In the genomic region with DNA sequence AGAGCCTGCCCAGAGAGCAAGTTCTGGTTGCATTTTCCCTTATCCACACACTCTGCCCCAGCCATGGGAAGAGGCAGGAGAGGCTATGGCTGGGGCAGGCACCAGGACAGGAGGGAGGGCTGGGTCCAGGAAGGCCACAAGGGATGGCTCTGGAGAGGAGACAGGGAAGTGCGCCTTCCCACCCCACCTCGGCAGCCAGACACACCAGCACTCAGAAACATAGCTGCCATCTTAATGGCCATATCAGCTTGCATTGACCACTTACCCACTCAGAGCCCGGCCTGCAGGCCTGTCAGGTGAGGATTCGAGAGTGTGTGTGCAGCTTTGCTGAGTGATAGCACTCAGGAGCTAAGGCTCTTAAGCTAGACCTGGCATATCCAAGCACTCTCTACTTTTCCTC, we compare ENCODE assay signal across 27 cellular contexts.
A peak's percentile ranks its signal among the peaks of the same experiment; 100 is the strongest.
DNase-seq lines count a peak whose midpoint lies in the region; ATAC-seq, FAIRE-seq and TF ChIP-seq lines count a peak whose summit lies in the region.
"Had no signal": no experiment of that assay in that cellular context is flagged by ENCODE, and none has a peak within 500 bp of the region (broad histone marks: within the 10 kb centered on the region; RNA-seq: fewer than 3 reads in every experiment).

No MANE protein-coding gene starts in this region.

- peaks cover 2% of the 10 kb centered on the region; the same call in 1 of the 2 replicates for H3K23me2 ChIP-seq in H1 (ENCODE audit: low read depth, low read length)

- H3K18ac ChIP-seq in H1 (ENCODE audit: extremely low read depth, low read length) = no peak overlapping the region

- no peak overlapping the region for H2BK12ac ChIP-seq in H1 (ENCODE audit: low read depth, low read length)

- no peak overlapping the region for H2BK120ac ChIP-seq in H1 (replicated peaks; ENCODE audit: low read depth, low read length)

- peaks cover 14% of the 10 kb centered on the region for H3K27me3 Mint-ChIP-seq in neural progenitor cell (ENCODE audit: insufficient read depth, low read depth)
- H3K27me3 Mint-ChIP-seq: activated CD4-positive, alpha-beta T cell treated with anti-CD3 and anti-CD28 coated beads, Interleukin-2, amount 10 ng/mL, durations not matched to agents 7 days and 5 days; activated naive CD8-positive, alpha-beta T cell treated with anti-CD3 and anti-CD28 coated beads, Interleukin-2, amount 50 U/mL, for 24 hours had no signal

- no peak for TF ChIP-seq RAD21 in H1 (IDR thresholded peaks at IDR 0.05 in 1 of 2, conservative IDR thresholded peaks at IDR 0.05 in 1 of 2; ENCODE audit: low read depth in 2 of 2, low read length in 2 of 2)

- peak; percentile 2 for DNase-seq in NCI-H2029 treated with DMSO at 0.1 percent for 48 hours (lab: John Stamatoyannopoulos, UW)
- no peak for DNase-seq in NCI-H2029 (lab: John Stamatoyannopoulos, UW)
- no peak for DNase-seq in H1 (ENCODE audit: low read depth in 1 of 2, low spot score in 2 of 2)
- no peak for DNase-seq in transverse colon
- DNase-seq in stimulated activated naive CD4-positive, alpha-beta T cell treated with Interleukin-2 at 50 U/mL for 16 hours (lab: John Stamatoyannopoulos, UW) = no peak
- no peak for DNase-seq in neural progenitor cell (ENCODE audit: low spot score)
- DNase-seq: activated CD4-positive, alpha-beta T cell treated with anti-CD3 and anti-CD28 coated beads, Interleukin-2, amount 10 ng/mL, durations not matched to agents 7 days and 5 days; activated naive CD8-positive, alpha-beta T cell treated with anti-CD3 and anti-CD28 coated beads, Interleukin-2, amount 50 U/mL, for 24 hours; activated T-cell treated with anti-CD3 and anti-CD28 coated beads, Interleukin-2, amount 50 U/mL, for 48 hours; Calu3; dorsolateral prefrontal cortex; MV-4-11; NCI-H1436 treated with DMSO at 0.1 percent for 48 hours; NCI-H526; SJCRH30; stimulated activated CD4-positive, alpha-beta T cell treated with anti-CD3 and anti-CD28 coated beads, Interleukin-1b, Interleukin-23, amount 100 ng/mL, for 48 hours; uterus had no signal

- H3K9me3 Mint-ChIP-seq in neural progenitor cell = no peaks in the 10 kb centered on the region
- H3K9me3 Mint-ChIP-seq: activated CD4-positive, alpha-beta T cell treated with anti-CD3 and anti-CD28 coated beads, Interleukin-2, amount 10 ng/mL, durations not matched to agents 7 days and 5 days; activated naive CD8-positive, alpha-beta T cell treated with anti-CD3 and anti-CD28 coated beads, Interleukin-2, amount 50 U/mL, for 24 hours; central memory CD8-positive, alpha-beta T cell; nephron had no signal

- no peak overlapping the region for H3K4ac ChIP-seq in H1 (replicated peaks; ENCODE audit: insufficient read length, low read depth, low read length)

- TF ChIP-seq POLR2A in H1 (IDR thresholded peaks at IDR 0.05; ENCODE audit: control extremely low read depth in 1 of 2, low read depth in 2 of 2, low read length in 2 of 2) (no peak), transverse colon (IDR thresholded peaks at IDR 0.05) (no peak)

- H3K9me3 ChIP-seq in H1 (ENCODE audit: insufficient read depth in 2 of 2, low read depth in 1 of 2, low read length in 1 of 2) (no peaks in the 10 kb centered on the region), transverse colon (no peaks in the 10 kb centered on the region), neural progenitor cell (ENCODE audit: low read depth) (no peaks in the 10 kb centered on the region)
- H3K9me3 ChIP-seq: SJCRH30, uterus had no signal

- no peaks in the 10 kb centered on the region for H4K20me1 ChIP-seq in H1 (replicated peaks in 1 of 2; ENCODE audit: control insufficient read depth in 1 of 2, insufficient read depth in 2 of 2, low read length in 2 of 2)
- peaks cover 8% of the 10 kb centered on the region for H4K20me1 ChIP-seq in neural progenitor cell (ENCODE audit: low read depth)

- no peak overlapping the region for H3K23ac ChIP-seq in H1 (ENCODE audit: insufficient read length)

- H3K36me3 ChIP-seq in H1 (ENCODE audit: control insufficient read depth in 2 of 4, insufficient read depth in 4 of 4, low read length in 3 of 4) = no peaks in the 10 kb centered on the region
- H3K36me3 ChIP-seq in rectal smooth muscle tissue (ENCODE audit: control insufficient read depth, insufficient read depth, low read length) = peaks cover 13% of the 10 kb centered on the region
- H3K36me3 ChIP-seq in transverse colon = no peaks in the 10 kb centered on the region
- H3K36me3 ChIP-seq in neural progenitor cell = no peaks in the 10 kb centered on the region
- H3K36me3 ChIP-seq: SJCRH30, uterus had no signal

- no peak overlapping the region for H2BK15ac ChIP-seq in H1 (ENCODE audit: low read length)

- H3K4me3 ChIP-seq in H1 (ENCODE audit: extremely low read depth in 1 of 4, insufficient read depth in 2 of 4, low read depth in 3 of 4, low read length in 4 of 4) = no peak overlapping the region
- no peak overlapping the region for H3K4me3 ChIP-seq in rectal smooth muscle tissue (ENCODE audit: low read length)
- H3K4me3 ChIP-seq in transverse colon = no peak overlapping the region
- no peak overlapping the region for H3K4me3 ChIP-seq in neural progenitor cell
- H3K4me3 ChIP-seq: dorsolateral prefrontal cortex, SJCRH30, skin epidermis, uterus had no signal

- 0 out of 2 replicates have a peak overlapping the region, but pooled peaks have one; percentile 31 for H2BK5ac ChIP-seq in H1 (ENCODE audit: low read depth, low read length)

- H2AFZ ChIP-seq in H1 (ENCODE audit: low read length) (no peak overlapping the region), neural progenitor cell (replicated peaks) (no peak overlapping the region)
- H2AFZ ChIP-seq: parathyroid adenoma had no signal

- no peak overlapping the region for H4K5ac ChIP-seq in H1 (ENCODE audit: insufficient read length, low read depth, low read length)

- no peak overlapping the region for H4K91ac ChIP-seq in H1 (replicated peaks; ENCODE audit: insufficient read length, low read length)

- in situ Hi-C loops in transverse colon (cut with MboI; ENCODE audit: low pct_ligation_motif_present in 1 of 4, low pct_unique_long_range_greater_than_20kb in 1 of 4, low sequenced_read_pairs in 3 of 4) = no loop called here

- no peak overlapping the region for H2BK20ac ChIP-seq in H1 (ENCODE audit: low read length)

- CTCF ChIA-PET in H1 (lab: Charles Lee; ENCODE audit: partially characterized antibody) = interaction anchor here (1.0 to 5.5 kb wide), 7 partner anchors 14 to 69 kb away, joined by 3 to 25 read pairs (median 4); no protein-coding TSS in a partner anchor

- WGBS in H1 (ENCODE audit: extremely low coverage in 1 of 2, insufficient coverage in 1 of 2, insufficient read length in 1 of 2, insufficient replicate concordance in 2 of 2, low coverage in 1 of 2, low lambda C conversion rate in 2 of 2, missing lambda C conversion rate in 1 of 2), 2 experiments = 89% methylated on average over 4 of the region's 4 CpGs; no CpG with 5 or more reads in 1 of the 2 experiments
- 80% methylated on average over 4 of the region's 4 CpGs; no CpG with 5 or more reads in 1 of the 2 donors for WGBS in transverse colon (ENCODE audit: low coverage in 1 of 2), 2 donors

- H3K79me2 ChIP-seq in H1 (ENCODE audit: control insufficient read depth in 1 of 2, insufficient read depth in 2 of 2, low read length in 2 of 2) = no peaks in the 10 kb centered on the region
- H3K79me2 ChIP-seq in neural progenitor cell (ENCODE audit: low read depth) = no peaks in the 10 kb centered on the region

- TF ChIP-seq CTCF in H1 (IDR thresholded peaks at IDR 0.05; ENCODE audit: control extremely low read depth in 1 of 3, insufficient read depth in 1 of 3, low read depth in 1 of 3, low read length in 3 of 3) = no peak
- TF ChIP-seq CTCF in transverse colon (IDR thresholded peaks at IDR 0.05) = no peak
- no peak for TF ChIP-seq CTCF in neural progenitor cell (IDR thresholded peaks at IDR 0.05)

- no peaks in the 10 kb centered on the region for H3K36me3 Mint-ChIP-seq in neural progenitor cell

- no peak overlapping the region for H2AK5ac ChIP-seq in H1 (ENCODE audit: low read depth, low read length)

- TF ChIP-seq EP300 in H1 (IDR thresholded peaks at IDR 0.05; ENCODE audit: borderline replicate concordance in 1 of 2, low read depth in 2 of 2, low read length in 2 of 2) (no peak), transverse colon (IDR thresholded peaks at IDR 0.05; ENCODE audit: low read depth) (no peak)

- H3K4me2 ChIP-seq in H1 (ENCODE audit: insufficient read depth in 1 of 2, low read depth in 2 of 2, low read length in 2 of 2) (no peak overlapping the region), neural progenitor cell (no peak overlapping the region)

- H3K79me1 ChIP-seq in H1 (ENCODE audit: low read depth, low read length) = no peaks in the 10 kb centered on the region

- intact Hi-C loops in transverse colon (cut with DNase I; ENCODE audit: low total_unique reads) = no loop called here

- POLR2A ChIA-PET in H1 (lab: Charles Lee; ENCODE audit: partially characterized antibody) = no interaction called here

- H3K4me1 Mint-ChIP-seq in neural progenitor cell = peaks cover 56% of the 10 kb centered on the region
- H3K4me1 Mint-ChIP-seq: activated CD4-positive, alpha-beta T cell treated with anti-CD3 and anti-CD28 coated beads, Interleukin-2, amount 10 ng/mL, durations not matched to agents 7 days and 5 days; activated naive CD8-positive, alpha-beta T cell treated with anti-CD3 and anti-CD28 coated beads, Interleukin-2, amount 50 U/mL, for 24 hours; central memory CD8-positive, alpha-beta T cell had no signal

- H3K14ac ChIP-seq in H1 (ENCODE audit: insufficient read length) = no peak overlapping the region

- H3K27ac ChIP-seq in H1 (ENCODE audit: low read depth, low read length) = no peak overlapping the region
- H3K27ac ChIP-seq in rectal smooth muscle tissue (ENCODE audit: low read depth, low read length) = peak overlapping the region; percentile 41
- peak overlapping the region; percentile 33 to 90 (median 66) for H3K27ac ChIP-seq in transverse colon
- H3K27ac ChIP-seq in neural progenitor cell = no peak overlapping the region
- H3K27ac ChIP-seq: 22Rv1, HL-60, parathyroid adenoma, SJCRH30 had no signal

- H3F3A ChIP-seq in neural progenitor cell (ENCODE audit: low read depth) = no peaks in the 10 kb centered on the region

- H3K4me3 Mint-ChIP-seq in neural progenitor cell = no peak overlapping the region
- H3K4me3 Mint-ChIP-seq: activated CD4-positive, alpha-beta T cell treated with anti-CD3 and anti-CD28 coated beads, Interleukin-2, amount 10 ng/mL, durations not matched to agents 7 days and 5 days; activated naive CD8-positive, alpha-beta T cell treated with anti-CD3 and anti-CD28 coated beads, Interleukin-2, amount 50 U/mL, for 24 hours; central memory CD8-positive, alpha-beta T cell; nephron had no signal

- no peak for FAIRE-seq in H1 (lab: Jason Lieb, UNC)
- FAIRE-seq: GM18507, islet of Langerhans had no signal

- H3K4me1 ChIP-seq in H1 (replicated peaks in 1 of 4; ENCODE audit: control insufficient read depth in 3 of 4, insufficient read depth in 4 of 4, low read length in 3 of 4) (peaks cover 0 to 11% (median 0%) of the 10 kb centered on the region in 4 experiments; a peak in 4 of 7 replicates), rectal smooth muscle tissue (ENCODE audit: control insufficient read depth, insufficient read depth, low read length) (peaks cover 75% of the 10 kb centered on the region), transverse colon (peaks cover 42 to 82% (median 59%) of the 10 kb centered on the region in 4 donors), neural progenitor cell (peaks cover 13% of the 10 kb centered on the region)

- H3K9ac ChIP-seq in H1 (replicated peaks in 1 of 4; ENCODE audit: extremely low read depth in 1 of 4, low read depth in 3 of 4, low read length in 3 of 4) (no peak overlapping the region), rectal smooth muscle tissue (ENCODE audit: low read length) (no peak overlapping the region), neural progenitor cell (no peak overlapping the region)
- H3K9ac ChIP-seq: parathyroid adenoma had no signal

- H3K27me3 ChIP-seq in H1 (replicated peaks in 1 of 4; ENCODE audit: control insufficient read depth in 3 of 4, extremely low read depth in 1 of 4, insufficient read depth in 3 of 4, low read length in 3 of 4) (no peaks in the 10 kb centered on the region), rectal smooth muscle tissue (ENCODE audit: control insufficient read depth, insufficient read depth, low read length) (no peaks in the 10 kb centered on the region), transverse colon (no peaks in the 10 kb centered on the region), neural progenitor cell (peaks cover 68% of the 10 kb centered on the region)
- H3K27me3 ChIP-seq: dorsolateral prefrontal cortex, SJCRH30, uterus had no signal

- H4K8ac ChIP-seq in H1 (ENCODE audit: extremely low read depth, insufficient read depth, low read length) = no peak overlapping the region

- ATAC-seq in GM19023 (IDR thresholded peaks at IDR 0.05; ENCODE audit: unreplicated experiment) = no peak
- ATAC-seq: activated naive CD8-positive, alpha-beta T cell treated with anti-CD3 and anti-CD28 coated beads, Interleukin-2, amount 50 U/mL, for 24 hours had no signal

- no peak overlapping the region for H3K27ac Mint-ChIP-seq in neural progenitor cell
- H3K27ac Mint-ChIP-seq: activated CD4-positive, alpha-beta T cell treated with anti-CD3 and anti-CD28 coated beads, Interleukin-2, amount 10 ng/mL, durations not matched to agents 7 days and 5 days; activated naive CD8-positive, alpha-beta T cell treated with anti-CD3 and anti-CD28 coated beads, Interleukin-2, amount 50 U/mL, for 24 hours had no signal

- no peak overlapping the region for H3K56ac ChIP-seq in H1 (replicated peaks; ENCODE audit: insufficient read length, low read depth, low read length)

Comparison
In these comparisons a context has a peak if more than half of its experiments do, and no peak if none do; other contexts are left out.
1. H3K27ac ChIP-seq: peak in rectal smooth muscle tissue (single experiment) and transverse colon (4 of 4); none in H1 (single experiment) and neural progenitor cell (single experiment).